ENCODE assay signal across 8 cellular contexts in the genomic region with DNA sequence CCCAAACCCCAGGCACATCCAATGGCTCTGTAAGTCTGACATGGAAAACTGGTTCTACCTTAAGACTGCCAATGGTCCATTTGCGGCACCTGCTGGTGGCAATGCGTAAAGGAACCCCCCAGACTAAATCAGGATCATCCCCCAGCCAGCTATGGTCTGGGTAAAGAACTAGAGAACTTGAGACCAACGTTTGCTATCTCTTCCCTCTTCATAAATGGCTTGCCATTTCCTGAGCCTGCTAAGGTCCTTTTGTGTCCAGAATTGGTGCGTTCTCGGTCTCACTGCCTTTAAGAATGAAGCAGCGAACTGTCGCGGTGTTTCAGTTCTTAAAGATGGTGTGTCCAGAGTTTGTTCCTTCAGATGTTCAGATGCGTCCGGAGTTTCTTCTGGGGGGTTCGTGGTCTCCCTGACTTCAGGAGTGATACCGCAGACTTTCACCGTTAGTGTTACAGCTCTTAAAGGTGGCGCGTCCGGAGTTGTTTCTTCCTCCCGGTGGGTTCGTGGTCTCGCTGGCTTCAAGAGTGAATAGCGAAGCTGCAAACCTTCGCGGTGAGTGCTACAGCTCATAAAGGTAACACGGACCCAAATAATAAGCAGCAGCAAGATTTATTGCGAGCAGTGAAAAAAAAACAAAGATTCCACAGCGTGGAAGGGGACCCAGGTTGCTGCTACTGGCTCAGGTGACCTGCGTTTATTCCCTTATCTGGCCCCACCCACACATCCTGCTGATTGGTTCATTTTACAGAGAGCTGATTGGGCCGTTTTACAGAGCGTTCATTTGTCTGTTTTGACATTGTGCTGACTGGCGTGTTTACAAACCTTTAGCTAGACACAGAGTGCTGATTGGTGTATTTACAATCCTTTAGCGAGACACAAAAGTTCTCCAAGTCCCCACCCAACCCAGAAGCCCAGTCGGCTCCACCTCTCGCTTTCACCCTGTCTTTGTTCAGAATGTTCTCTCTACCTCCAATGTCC.
DNase-seq lines count a peak whose midpoint lies in the region; ATAC-seq and TF ChIP-seq lines count a peak whose summit lies in the region.

No MANE protein-coding gene starts in this region.

- H3K27me3 Mint-ChIP-seq in T-helper 2 cell treated with Interferon-gamma antibody and Interleukin-4, amounts not matched to agents 5 μg/mL and 100 μg/mL, for 36 hours (ENCODE audit: low read depth), result no peaks in the 10 kb centered on the region

- H3K27me3 ChIP-seq in DND-41 (ENCODE audit: insufficient read depth, low read length, poor library complexity) (no peaks in the 10 kb centered on the region), neutrophil (no peaks in the 10 kb centered on the region)

- H3K9ac ChIP-seq in DND-41 (ENCODE audit: low read depth, low read length), result peak overlapping the region; percentile 42

- peak overlapping the region; percentile 91 for H3K4me3 Mint-ChIP-seq in T-helper 2 cell treated with Interferon-gamma antibody and Interleukin-4, amounts not matched to agents 5 μg/mL and 100 μg/mL, for 36 hours

- ATAC-seq in DND-41 (ENCODE audit: insufficient read depth, low read depth) (peak; percentile 89), GM19455 (IDR thresholded peaks at IDR 0.05; ENCODE audit: unreplicated experiment) (peak; percentile 59), HG03460 (IDR thresholded peaks at IDR 0.05; ENCODE audit: unreplicated experiment) (peak; percentile 75)

- peak overlapping the region; percentile 13 to 71; a peak in 3 of 4 replicates for H3K4me3 ChIP-seq in DND-41 (ENCODE audit: low read depth in 1 of 2, low read length in 2 of 2)
- H3K4me3 ChIP-seq in neutrophil (ENCODE audit: low read depth in 1 of 2, low read length in 1 of 2), result peak overlapping the region; percentile 70 to 74

- no peaks in the 10 kb centered on the region for H3K79me2 ChIP-seq in DND-41 (ENCODE audit: insufficient read depth, low read length)

- H3K36me3 Mint-ChIP-seq in T-helper 2 cell treated with Interferon-gamma antibody and Interleukin-4, amounts not matched to agents 5 μg/mL and 100 μg/mL, for 36 hours (ENCODE audit: low read depth), result peaks cover 1% of the 10 kb centered on the region

- peak; percentile 72 for DNase-seq in DND-41
- DNase-seq in T-helper 2 cell treated with Interferon-gamma antibody and Interleukin-4, amounts not matched to agents 5 μg/mL and 100 μg/mL, for 36 hours (ENCODE audit: low spot score), result peak; percentile 75
- no peak for DNase-seq in caudate nucleus (lab: John Stamatoyannopoulos, UW)
- DNase-seq in NCI-H1436 treated with DMSO at 0.1 percent for 48 hours (lab: John Stamatoyannopoulos, UW), result no peak
- DNase-seq in EL, result no peak

- H3K4me1 ChIP-seq in DND-41 (ENCODE audit: insufficient read depth, low read length) (peaks cover 28% of the 10 kb centered on the region), neutrophil (ENCODE audit: control insufficient read depth in 1 of 2, insufficient read depth in 1 of 2, low read depth in 1 of 2, low read length in 1 of 2) (peaks cover 71 to 72% of the 10 kb centered on the region in 2 experiments)

- H3K9me3 Mint-ChIP-seq in T-helper 2 cell treated with Interferon-gamma antibody and Interleukin-4, amounts not matched to agents 5 μg/mL and 100 μg/mL, for 36 hours, result no peaks in the 10 kb centered on the region

- H2AFZ ChIP-seq in DND-41 (ENCODE audit: low read depth, low read length), result peak overlapping the region; percentile 83

- peaks cover 61% of the 10 kb centered on the region for H3K4me1 Mint-ChIP-seq in T-helper 2 cell treated with Interferon-gamma antibody and Interleukin-4, amounts not matched to agents 5 μg/mL and 100 μg/mL, for 36 hours (ENCODE audit: low read depth)

- H3K27ac Mint-ChIP-seq in T-helper 2 cell treated with Interferon-gamma antibody and Interleukin-4, amounts not matched to agents 5 μg/mL and 100 μg/mL, for 36 hours, result peak overlapping the region; percentile 76

- H3K9me3 ChIP-seq in DND-41 (ENCODE audit: insufficient read depth, low read length, severe bottlenecking) (no peaks in the 10 kb centered on the region), neutrophil (no peaks in the 10 kb centered on the region)

- H3K27ac ChIP-seq in DND-41 (ENCODE audit: low read length) (peak overlapping the region; percentile 49; the same call in 1 of the 2 replicates), caudate nucleus (ENCODE audit: low read depth, low read length) (peak overlapping the region; percentile 14), neutrophil (peak overlapping the region; percentile 92)

- no peaks in the 10 kb centered on the region for H4K20me1 ChIP-seq in DND-41 (ENCODE audit: insufficient read depth, low read length)

- TF ChIP-seq CTCF in DND-41 (IDR thresholded peaks at IDR 0.05; ENCODE audit: borderline replicate concordance, extremely low read depth, low read length, poor library complexity, severe bottlenecking), result peak; percentile 96
- TF ChIP-seq CTCF in neutrophil (IDR thresholded peaks at IDR 0.05), result peak; percentile 84

- peak overlapping the region; percentile 97 for H3K4me2 ChIP-seq in DND-41 (ENCODE audit: insufficient read depth, low read length)

- H3K36me3 ChIP-seq in DND-41 (ENCODE audit: insufficient read depth, low read length), result no peaks in the 10 kb centered on the region
- H3K36me3 ChIP-seq in neutrophil, result no peaks in the 10 kb centered on the region

Comparison
In these comparisons a context has a peak if more than half of its experiments do, and no peak if none do; other contexts are left out.
1. DNase-seq: peak in DND-41 (single experiment) and T-helper 2 cell treated with Interferon-gamma antibody and Interleukin-4, amounts not matched to agents 5 μg/mL and 100 μg/mL, for 36 hours (single experiment); none in caudate nucleus (0 of 61), NCI-H1436 treated with DMSO at 0.1 percent for 48 hours (single experiment) and EL (single experiment).
2. H3K27ac ChIP-seq: peak in every context shown above with its lines; median percentile 92 in neutrophil; 49 in DND-41; 14 in caudate nucleus.
3. Peak in every context shown above with its lines, with median percentiles within 50 percentile points of each other: ATAC-seq.